ENCODE assay signal across 26 cellular contexts in the genomic region with DNA sequence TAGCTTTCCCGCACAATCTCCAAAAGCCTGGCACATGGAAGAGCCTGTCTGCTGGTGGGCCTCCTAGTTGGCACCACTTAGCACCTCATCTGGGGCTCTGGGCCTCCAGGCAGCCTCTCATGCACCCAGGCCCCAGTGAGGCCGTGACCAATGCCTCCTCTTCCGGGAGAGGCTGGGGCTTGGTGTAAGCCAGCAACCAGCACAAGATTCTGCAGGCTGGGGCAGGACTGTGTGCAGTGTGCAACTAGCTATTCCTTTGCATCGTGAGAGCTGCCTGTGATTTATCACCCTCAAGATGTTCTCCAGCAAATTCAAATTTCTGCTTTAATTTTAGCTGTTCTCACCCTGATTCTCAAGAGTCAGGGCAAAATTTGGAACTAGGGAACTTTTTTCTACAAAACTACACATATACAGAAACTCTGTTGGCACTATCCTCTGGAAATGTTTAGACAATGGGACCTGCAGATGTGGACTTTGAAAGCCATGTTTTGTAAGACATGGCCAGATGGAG.
"Had no signal": no experiment of that assay in that cellular context is flagged by ENCODE, and none has a peak within 500 bp of the region (broad histone marks: within the 10 kb centered on the region; RNA-seq: fewer than 3 reads in every experiment).

No MANE protein-coding gene starts in this region.

- H3K27me3 ChIP-seq: brain microvascular endothelial cell, esophagus muscularis mucosa had no signal

- H3K4me1 ChIP-seq: esophagus muscularis mucosa, gastroesophageal sphincter, heart right ventricle had no signal

- H3K36me3 ChIP-seq: brain microvascular endothelial cell, esophagus muscularis mucosa, gastroesophageal sphincter, heart right ventricle had no signal

- H3K27ac ChIP-seq: brain microvascular endothelial cell, esophagus muscularis mucosa, gastroesophageal sphincter, heart right ventricle, VCaP had no signal

- DNase-seq: activated CD4-positive, alpha-beta T cell treated with anti-CD3 and anti-CD28 coated beads for 1 hour; activated CD4-positive, alpha-beta T cell treated with anti-CD3 and anti-CD28 coated beads for 4 hours; activated CD4-positive, alpha-beta T cell treated with anti-CD3 and anti-CD28 coated beads, Interleukin-2, amount 10 ng/mL, durations not matched to agents 7 days and 5 days; activated CD4-positive, alpha-beta T cell treated with anti-CD3 and anti-CD28 coated beads, Interleukin-2, amount 50 U/mL, for 48 hours; activated CD8-positive, alpha-beta memory T cell treated with anti-CD3 and anti-CD28 coated beads for 24 hours; activated CD8-positive, alpha-beta T cell treated with anti-CD3 and anti-CD28 coated beads for 36 hours; activated effector memory CD4-positive, alpha-beta T cell treated with Interleukin-2 at 50 U/mL for 16 hours; activated gamma-delta T cell treated with Interleukin-2 at 50 U/mL for 16 hours; activated naive CD4-positive, alpha-beta T cell treated with anti-CD3 and anti-CD28 coated beads, Interleukin-2, amount 50 U/mL, for 16 hours; activated naive CD4-positive, alpha-beta T cell treated with Interleukin-2 at 50 U/mL for 16 hours; activated T-cell treated with anti-CD3 and anti-CD28 coated beads, Interleukin-2, amount 50 U/mL, for 4 hours; amniotic stem cell; brain microvascular endothelial cell; cortex of kidney; dermis blood vessel endothelial cell; effector memory CD4-positive, alpha-beta T cell; endodermal cell; erythroblast; foreskin melanocyte; heart right ventricle; T-helper 2 cell had no signal

- H3K9me3 ChIP-seq: esophagus muscularis mucosa, gastroesophageal sphincter, heart right ventricle had no signal

- H3K4me3 ChIP-seq: esophagus muscularis mucosa, gastroesophageal sphincter, heart right ventricle had no signal

- ATAC-seq: activated CD8-positive, alpha-beta T cell treated with anti-CD3 and anti-CD28 coated beads for 36 hours; activated T-cell treated with anti-CD3 and anti-CD28 coated beads, Interleukin-2, amount 50 U/mL, for 4 hours; activated T-helper 17 cell treated with anti-CD3 and anti-CD28 coated beads, Interleukin-2, amount 50 U/mL, for 72 hours; gastroesophageal sphincter; heart right ventricle; WTC11 had no signal
